Comparison of ENCODE assay signal across 29 cellular contexts in genomic region chrX:21666679-21667078, GRCh38. TPM values are rescaled to one million over a fixed set of nuclear protein-coding genes. Genes with fewer than 3 reads are reported as not detected.
DNase-seq lines count a peak whose midpoint lies in the region; ATAC-seq and TF ChIP-seq lines count a peak whose summit lies in the region.
"Had no signal": no experiment of that assay in that cellular context is flagged by ENCODE, and none has a peak within 500 bp of the region (broad histone marks: within the 10 kb centered on the region; RNA-seq: fewer than 3 reads in every experiment).

No MANE protein-coding gene starts in this region.

- BruUV-seq in IMR-90 (replicated peaks; lab: Mats Ljungman, UMichigan): no TSS peak

- peaks cover 8% of the 10 kb centered on the region for H3K9me3 Mint-ChIP-seq in chondrocyte (ENCODE audit: low read depth)
- peaks cover 0 to 1% (median 0%) of the 10 kb centered on the region in 6 donors for H3K9me3 Mint-ChIP-seq in immature natural killer cell
- H3K9me3 Mint-ChIP-seq: stimulated activated naive CD8-positive, alpha-beta T cell treated with anti-CD3 and anti-CD28 coated beads, Interleukin-15, amount 100 ng/mL, for 72 hours had no signal

- CTCF ChIA-PET in IMR-90 (lab: Yijun Ruan, JAX): no interaction called here
- CTCF ChIA-PET in SK-N-SH (lab: Yijun Ruan, JAX): no interaction called here

- no peak overlapping the region for H4K91ac ChIP-seq in IMR-90 (ENCODE audit: insufficient read depth, low read depth, low read length)

- no peaks in the 10 kb centered on the region for H3K4me1 ChIP-seq in IMR-90 (ENCODE audit: control insufficient read depth, insufficient read depth, low read length)
- no peaks in the 10 kb centered on the region for H3K4me1 ChIP-seq in SK-N-SH (ENCODE audit: control insufficient read depth in 1 of 2, insufficient read depth in 2 of 2, low read depth in 1 of 2, low read length in 1 of 2)
- H3K4me1 ChIP-seq: HAP-1 had no signal

- H2BK5ac ChIP-seq in IMR-90 (ENCODE audit: low read depth, low read length, poor library complexity, severe bottlenecking): no peak overlapping the region

- ATAC-seq in IMR-90 (ENCODE audit: low read depth): no peak
- ATAC-seq: stimulated activated naive CD8-positive, alpha-beta T cell treated with anti-CD3 and anti-CD28 coated beads, Interleukin-15, amount 100 ng/mL, for 72 hours had no signal

- no peak overlapping the region for H4K5ac ChIP-seq in IMR-90 (ENCODE audit: low read depth, low read length)

- H3K4me2 ChIP-seq in IMR-90 (ENCODE audit: low read depth, low read length) (no peak overlapping the region), SK-N-SH (no peak overlapping the region)

- no peak overlapping the region for H2BK120ac ChIP-seq in IMR-90 (ENCODE audit: low read depth, low read length)

- H3K56ac ChIP-seq in IMR-90 (ENCODE audit: extremely low read depth, insufficient read depth, low read length): no peak overlapping the region

- no peak overlapping the region for H2BK15ac ChIP-seq in IMR-90 (ENCODE audit: low read depth, low read length)

- no peak overlapping the region for H4K8ac ChIP-seq in IMR-90 (ENCODE audit: low read depth in 2 of 2, low read length in 2 of 2)

- H3K9me1 ChIP-seq in IMR-90 (ENCODE audit: insufficient read depth, low read length): no peaks in the 10 kb centered on the region

- no peak overlapping the region for H2BK20ac ChIP-seq in IMR-90 (ENCODE audit: low read depth, low read length)

- no peak overlapping the region for H3K4ac ChIP-seq in IMR-90 (ENCODE audit: low read depth, low read length)

- dilution Hi-C loops in IMR-90 (cut with HindIII; ENCODE audit: low sequenced_read_pairs, unreplicated experiment): no loop called here

- H3K27ac Mint-ChIP-seq in chondrocyte (ENCODE audit: unreplicated experiment): peak overlapping the region; percentile 6
- no peak overlapping the region for H3K27ac Mint-ChIP-seq in immature natural killer cell
- H3K27ac Mint-ChIP-seq: stimulated activated naive CD8-positive, alpha-beta T cell treated with anti-CD3 and anti-CD28 coated beads, Interleukin-15, amount 100 ng/mL, for 72 hours; type B pancreatic cell had no signal

- H3K18ac ChIP-seq in IMR-90 (ENCODE audit: low read depth, low read length): no peak overlapping the region

- H3F3A ChIP-seq in SK-N-SH (replicated peaks; ENCODE audit: insufficient read depth): no peaks in the 10 kb centered on the region

- no peaks in the 10 kb centered on the region for H3K9me3 ChIP-seq in IMR-90 (ENCODE audit: control insufficient read depth, insufficient read depth, low read length)
- H3K9me3 ChIP-seq in SK-N-SH: no peaks in the 10 kb centered on the region
- H3K9me3 ChIP-seq: HAP-1 had no signal

- H3K79me2 ChIP-seq in SK-N-SH (ENCODE audit: insufficient read depth): no peaks in the 10 kb centered on the region

- no peak overlapping the region for H3K4me3 Mint-ChIP-seq in chondrocyte (ENCODE audit: unreplicated experiment)
- H3K4me3 Mint-ChIP-seq in immature natural killer cell: no peak overlapping the region
- H3K4me3 Mint-ChIP-seq: central memory CD8-positive, alpha-beta T cell; stimulated activated naive CD8-positive, alpha-beta T cell treated with anti-CD3 and anti-CD28 coated beads, Interleukin-15, amount 100 ng/mL, for 72 hours; type B pancreatic cell had no signal

- in situ Hi-C loops in IMR-90 (cut with MboI; ENCODE audit: low sequenced_read_pairs): no loop called here

- H2AFZ ChIP-seq in IMR-90 (replicated peaks; ENCODE audit: low read length, poor library complexity) (no peak overlapping the region), SK-N-SH (ENCODE audit: low read depth) (no peak overlapping the region)

- H4K20me1 ChIP-seq in IMR-90 (ENCODE audit: insufficient read depth, low read length) (no peaks in the 10 kb centered on the region), SK-N-SH (ENCODE audit: insufficient read depth) (no peaks in the 10 kb centered on the region)

- H3K4me3 ChIP-seq in AG10803 (ENCODE audit: low read length) (no peak overlapping the region), IMR-90 (ENCODE audit: insufficient read depth, low read depth, low read length) (no peak overlapping the region), SK-N-SH (ENCODE audit: low read depth in 2 of 2, low read length in 1 of 2) (no peak overlapping the region)
- H3K4me3 ChIP-seq: dorsolateral prefrontal cortex, HAP-1 had no signal

- H3K27me3 ChIP-seq in IMR-90 (ENCODE audit: control insufficient read depth, insufficient read depth, low read length): peaks cover 3% of the 10 kb centered on the region; the same call in 1 of the 2 replicates
- no peaks in the 10 kb centered on the region for H3K27me3 ChIP-seq in SK-N-SH (ENCODE audit: insufficient read depth)

- DNase-seq in AG10803 (ENCODE audit: low read depth) (peak; percentile 15), IMR-90 (peak; percentile 22), chondrocyte (ENCODE audit: low spot score) (no peak), myocyte (ENCODE audit: low read depth) (peak; percentile 66), SK-N-SH (no peak), DMS153 treated with DMSO at 0.1 percent for 48 hours (lab: John Stamatoyannopoulos, UW; ENCODE audit: unreplicated experiment) (no peak), GM19238 (ENCODE audit: insufficient read length, low spot score) (no peak), immature natural killer cell (no peak)
- DNase-seq: activated naive CD4-positive, alpha-beta T cell treated with Interleukin-2 at 50 U/mL for 16 hours; activated T-cell treated with anti-CD3 and anti-CD28 coated beads, Interleukin-2, amount 50 U/mL, for 48 hours; amygdala; C1 segment of cervical spinal cord; dorsolateral prefrontal cortex; hypothalamus; islet precursor cell; KBM-7; NCI-H1694 treated with DMSO at 0.1 percent for 48 hours; NCI-H2227 treated with DMSO at 0.1 percent for 48 hours; NCI-H774; SHP77; stimulated activated naive CD8-positive, alpha-beta T cell treated with anti-CD3 and anti-CD28 coated beads, Interleukin-15, amount 100 ng/mL, for 72 hours had no signal

- TF ChIP-seq RAD21 in IMR-90 (IDR thresholded peaks at IDR 0.05; ENCODE audit: low read length) (no peak), SK-N-SH (IDR thresholded peaks at IDR 0.05; ENCODE audit: low read length) (no peak)

- no peak for TF ChIP-seq EP300 in SK-N-SH (IDR thresholded peaks at IDR 0.05; ENCODE audit: borderline replicate concordance in 1 of 2, low read depth in 1 of 2, low read length in 1 of 2)

- no peaks in the 10 kb centered on the region for H3K9me2 ChIP-seq in SK-N-SH

- H3K36me3 ChIP-seq in IMR-90 (ENCODE audit: control insufficient read depth, insufficient read depth, low read length) (no peaks in the 10 kb centered on the region), SK-N-SH (replicated peaks in 1 of 2; ENCODE audit: control insufficient read depth in 1 of 2, insufficient read depth in 2 of 2, low read length in 1 of 2) (no peaks in the 10 kb centered on the region)
- H3K36me3 ChIP-seq: HAP-1 had no signal

- H3K14ac ChIP-seq in IMR-90 (replicated peaks; ENCODE audit: low read depth, low read length): no peak overlapping the region

- H3K27me3 Mint-ChIP-seq in chondrocyte (ENCODE audit: low read depth): no peaks in the 10 kb centered on the region
- peaks cover 0 to 7% (median 2%) of the 10 kb centered on the region in 3 donors for H3K27me3 Mint-ChIP-seq in immature natural killer cell (ENCODE audit: low read depth in 3 of 3)

- no peaks in the 10 kb centered on the region for H3K36me3 Mint-ChIP-seq in chondrocyte (ENCODE audit: low read depth)
- no peaks in the 10 kb centered on the region for H3K36me3 Mint-ChIP-seq in immature natural killer cell
- H3K36me3 Mint-ChIP-seq: type B pancreatic cell had no signal

- peaks cover 20% of the 10 kb centered on the region for H3K4me1 Mint-ChIP-seq in chondrocyte (ENCODE audit: low read depth)
- H3K4me1 Mint-ChIP-seq in immature natural killer cell: no peaks in the 10 kb centered on the region
- H3K4me1 Mint-ChIP-seq: central memory CD8-positive, alpha-beta T cell; stimulated activated naive CD8-positive, alpha-beta T cell treated with anti-CD3 and anti-CD28 coated beads, Interleukin-15, amount 100 ng/mL, for 72 hours had no signal

- no peak overlapping the region for H3K27ac ChIP-seq in IMR-90 (ENCODE audit: insufficient read depth, low read length)
- no peak overlapping the region; a peak in 1 of 4 replicates for H3K27ac ChIP-seq in SK-N-SH (ENCODE audit: low read depth in 2 of 2, low read length in 1 of 2)
- H3K27ac ChIP-seq: dorsolateral prefrontal cortex had no signal

- no peak for TF ChIP-seq CTCF in AG10803 (conservative IDR thresholded peaks at IDR 0.05; ENCODE audit: low read length)
- TF ChIP-seq CTCF in IMR-90 (conservative IDR thresholded peaks at IDR 0.05; ENCODE audit: low read depth, low read length): no peak
- TF ChIP-seq CTCF in chondrocyte (IDR thresholded peaks at IDR 0.05): no peak
- no peak for TF ChIP-seq CTCF in SK-N-SH (IDR thresholded peaks at IDR 0.05)

- H2AK5ac ChIP-seq in IMR-90 (ENCODE audit: low read depth, low read length): no peak overlapping the region

- POLR2A ChIA-PET in IMR-90 (lab: Charles Lee; ENCODE audit: unreplicated experiment): no interaction called here
- POLR2A ChIA-PET in SK-N-SH (lab: Yijun Ruan, JAX): no interaction called here

- no peaks in the 10 kb centered on the region for H3K79me1 ChIP-seq in IMR-90 (ENCODE audit: low read depth in 1 of 2, low read length in 2 of 2)

- no peak overlapping the region for H3K23ac ChIP-seq in IMR-90 (ENCODE audit: low read depth, low read length)

- no peak overlapping the region for H2AK9ac ChIP-seq in IMR-90 (replicated peaks; ENCODE audit: low read depth, low read length, poor library complexity)

- H3K9ac ChIP-seq in IMR-90 (ENCODE audit: low read depth, low read length) (no peak overlapping the region), SK-N-SH (no peak overlapping the region)

- no peak for TF ChIP-seq POLR2A in IMR-90 (IDR thresholded peaks at IDR 0.05; ENCODE audit: low read depth, low read length)

- WGBS in IMR-90 (ENCODE audit: extremely low coverage in 2 of 2, insufficient read length in 1 of 2), 2 experiments: no CpG with 5 or more reads among the region's 4 CpGs
- WGBS in SK-N-SH (ENCODE audit: low lambda C conversion rate): 19% methylated on average over 4 of the region's 4 CpGs

- intact Hi-C loops in IMR-90 (cut with micrococcal nuclease): no loop called here

TF ChIP-seq in IMR-90, 13 proteins besides CTCF, POLR2A, EP300 and RAD21 (continues in another document):
- no peak for TF ChIP-seq RFX5 (IDR thresholded peaks at IDR 0.05; ENCODE audit: low read depth, low read length)

TF ChIP-seq in SK-N-SH, 30 proteins besides CTCF, POLR2A, EP300 and RAD21 (continues in another document):
- TF ChIP-seq NRF1 (IDR thresholded peaks at IDR 0.05; ENCODE audit: low read depth, low read length) (no peak), YY1 (IDR thresholded peaks at IDR 0.05; ENCODE audit: low read depth) (no peak)

RNA-seq across cellular contexts. Expression of gene KLHL34, which starts 8.5 kb away (rescaled TPM):
- total RNA-seq in IMR-90 (2012; rRNA removed): not detected in 2 replicates
- not detected in 2 replicates for polyA plus RNA-seq in IMR-90 (2012; rRNA removed)
- not detected in 2 replicates for polyA plus RNA-seq in IMR-90 (2012; cell fraction: cytosol; rRNA removed)
- polyA plus RNA-seq in IMR-90 (2012; cell fraction: nucleus; rRNA removed; ENCODE audit: low replicate concordance): not detected in 2 replicates
- total RNA-seq in chondrocyte: not detected in 3 replicates
- total RNA-seq in myocyte: 0.32 TPM in 1 of 2 replicates, not detected in the other
- polyA plus RNA-seq in myocyte (2012): not detected
- polyA plus RNA-seq in SK-N-SH (2012; rRNA removed): not detected in 2 replicates
- polyA plus RNA-seq in SK-N-SH (2012; cell fraction: cytosol; rRNA removed): not detected in 2 replicates
- not detected in 2 replicates for polyA plus RNA-seq in SK-N-SH (2012; cell fraction: nucleus; rRNA removed)
- not detected for polyA plus RNA-seq in immature natural killer cell
- total RNA-seq: A673, fibroblast of villous mesenchyme, lung microvascular endothelial cell, OCI-LY7, pulmonary artery endothelial cell had no signal

Comparison
In these comparisons a context has a peak if more than half of its experiments do, and no peak if none do; other contexts are left out.
1. DNase-seq: peak in AG10803 (single experiment), IMR-90 (single experiment) and myocyte (single experiment); none in chondrocyte (single experiment), SK-N-SH (single experiment), DMS153 treated with DMSO at 0.1 percent for 48 hours (single experiment), GM19238 (single experiment) and immature natural killer cell (0 of 3).